ENCODE assay signal across 11 cellular contexts in genomic region chr19:18649371-18650047, GRCh38. TPM values are rescaled to one million over a fixed set of nuclear protein-coding genes. Genes with fewer than 3 reads are reported as not detected.
DNase-seq lines count a peak whose midpoint lies in the region; ATAC-seq and TF ChIP-seq lines count a peak whose summit lies in the region.
"Had no signal": no experiment of that assay in that cellular context is flagged by ENCODE, and none has a peak within 500 bp of the region (broad histone marks: within the 10 kb centered on the region; RNA-seq: fewer than 3 reads in every experiment).

No MANE protein-coding gene starts in this region.

- peaks cover 0 to 29% (median 3%) of the 10 kb centered on the region in 4 donors for H3K4me1 ChIP-seq in Peyer's patch
- no peaks in the 10 kb centered on the region for H3K4me1 ChIP-seq in Caco-2

- H3K27me3 Mint-ChIP-seq in CD14-positive monocyte (ENCODE audit: low read depth in 3 of 3) (peaks cover 11 to 20% (median 14%) of the 10 kb centered on the region in 3 donors), Caco-2 (ENCODE audit: insufficient read depth, unreplicated experiment) (no peaks in the 10 kb centered on the region)

- H3K4me3 Mint-ChIP-seq in CD14-positive monocyte (peak overlapping the region; percentile 72 to 86), Caco-2 (ENCODE audit: unreplicated experiment) (no peak overlapping the region)

- ATAC-seq in GM18498 (IDR thresholded peaks at IDR 0.05; ENCODE audit: unreplicated experiment) = no peak
- no peak for ATAC-seq in GM21515 (IDR thresholded peaks at IDR 0.05; ENCODE audit: unreplicated experiment)

- BruUV-seq in Caco-2 (replicated peaks; lab: Mats Ljungman, UMichigan) = no TSS peak

- POLR2A ChIA-PET in Caco-2 (lab: Charles Lee) = no interaction called here

- H3K4me3 ChIP-seq in Peyer's patch (peak overlapping the region in 3 of 4 donors; percentile 2 to 14 (median 4)), foreskin fibroblast (ENCODE audit: low read depth in 1 of 2, low read length in 2 of 2) (peak overlapping the region in 1 of 2 donors; percentile 36), Caco-2 (ENCODE audit: low read depth, low read length) (no peak overlapping the region)

- TF ChIP-seq CTCF in CD14-positive monocyte (IDR thresholded peaks at IDR 0.05) = no peak
- TF ChIP-seq CTCF in Peyer's patch (IDR thresholded peaks at IDR 0.05) = no peak
- no peak for TF ChIP-seq CTCF in foreskin fibroblast (IDR thresholded peaks at IDR 0.05; ENCODE audit: low read depth, low read length)
- no peak for TF ChIP-seq CTCF in Caco-2 (IDR thresholded peaks at IDR 0.05; ENCODE audit: insufficient read depth in 1 of 2, low read depth in 1 of 2, low read length in 1 of 2, severe bottlenecking in 1 of 2, unreplicated experiment in 1 of 2)

- CTCF ChIA-PET in Caco-2 (lab: Charles Lee) = no interaction called here

- intact Hi-C loops in CD14-positive monocyte (cut with micrococcal nuclease) = no loop called here
- intact Hi-C loops in Caco-2 (cut with micrococcal nuclease; ENCODE audit: unreplicated experiment) = no loop called here

- H3K36me3 Mint-ChIP-seq in CD14-positive monocyte = peaks cover 19 to 29% of the 10 kb centered on the region in 2 donors
- peaks cover 5% of the 10 kb centered on the region for H3K36me3 Mint-ChIP-seq in Caco-2 (ENCODE audit: insufficient read depth, unreplicated experiment)

- H3K4me1 Mint-ChIP-seq in CD14-positive monocyte = peaks cover 32% of the 10 kb centered on the region
- no peaks in the 10 kb centered on the region for H3K4me1 Mint-ChIP-seq in Caco-2 (ENCODE audit: low read depth, unreplicated experiment)

- no peak for DNase-seq in CD14-positive monocyte (ENCODE audit: low spot score)
- peak in 2 of 3 donors; percentile 31 to 69 for DNase-seq in Peyer's patch
- DNase-seq in foreskin fibroblast = peak; percentile 23 to 70
- DNase-seq in nucleus accumbens (lab: John Stamatoyannopoulos, UW) = peak in 37 of 56 donors; percentile 11 to 75 (median 36)
- no peak for DNase-seq in NCI-H2171 (lab: John Stamatoyannopoulos, UW)
- DNase-seq in Caco-2 = no peak
- DNase-seq: DND-41 had no signal

- H3K36me3 ChIP-seq in Peyer's patch (no peaks in the 10 kb centered on the region), Caco-2 (ENCODE audit: control insufficient read depth, insufficient read depth, low read length) (no peaks in the 10 kb centered on the region; the same call in 1 of the 2 replicates)

- H3K27me3 ChIP-seq in Peyer's patch = no peaks in the 10 kb centered on the region
- no peaks in the 10 kb centered on the region for H3K27me3 ChIP-seq in Caco-2 (replicated peaks; ENCODE audit: control insufficient read depth, insufficient read depth, low read length)

- peak overlapping the region in 3 of 7 donors; percentile 33 to 63 (median 41) for H3K27ac Mint-ChIP-seq in CD14-positive monocyte
- no peak overlapping the region for H3K27ac Mint-ChIP-seq in Caco-2 (ENCODE audit: unreplicated experiment)

- H3K9me3 ChIP-seq in Peyer's patch (no peaks in the 10 kb centered on the region), Caco-2 (no peaks in the 10 kb centered on the region)
- H3K9me3 ChIP-seq: neutrophil had no signal

- no peaks in the 10 kb centered on the region for H3K9me3 Mint-ChIP-seq in CD14-positive monocyte
- peaks cover 6% of the 10 kb centered on the region for H3K9me3 Mint-ChIP-seq in Caco-2 (ENCODE audit: unreplicated experiment)

- peak overlapping the region; percentile 55 to 86 (median 73) for H3K27ac ChIP-seq in Peyer's patch
- H3K27ac ChIP-seq: neutrophil had no signal

- TF ChIP-seq POLR2A in Peyer's patch (IDR thresholded peaks at IDR 0.05) = no peak

RNA-seq across cellular contexts. Expression of gene KLHL26, which starts 12.7 kb away (rescaled TPM):
- polyA plus RNA-seq in CD14-positive monocyte = 1 to 10 TPM; 1.6 to 2.0 TPM
- 10 to 100 TPM in 2 of 4 donors, 1 to 10 TPM in 2; 9.9 to 16.0 (median 10.9) TPM for total RNA-seq in Peyer's patch
- 7.9 and 9.8 TPM in 2 replicates for total RNA-seq in Caco-2 (2022)

RNA-seq across cellular contexts. Expression of gene CRTC1, which starts 34.0 kb away (rescaled TPM):
- under 1 TPM; 0.28 to 0.55 TPM for polyA plus RNA-seq in CD14-positive monocyte
- 10 to 100 TPM in 2 of 4 donors, 1 to 10 TPM in 2; 5.1 to 21.5 (median 9.4) TPM for total RNA-seq in Peyer's patch
- 12.0 and 13.8 TPM in 2 replicates for total RNA-seq in Caco-2 (2022)

RNA-seq across cellular contexts. Expression of gene TMEM59L, which starts 36.8 kb away (rescaled TPM):
- not detected for polyA plus RNA-seq in CD14-positive monocyte
- total RNA-seq in Peyer's patch (1 to 10 TPM in 2 of 4 donors, under 1 TPM in 1, not detected in 1; 0.70 to 2.0 (median 1.7) TPM), Caco-2 (2022) (0.25 TPM in 1 of 2 replicates, not detected in the other)
- total RNA-seq: activated CD8-positive, alpha-beta memory T cell treated with anti-CD3 and anti-CD28 coated beads for 36 hours had no signal

RNA-seq across cellular contexts. Expression of gene CRLF1, which starts 42.9 kb away (rescaled TPM):
- polyA plus RNA-seq in CD14-positive monocyte = under 1 TPM in 1 of 2 donors, not detected in 1; 0.19 TPM
- total RNA-seq in Peyer's patch = 10 to 100 TPM in 3 of 4 donors, 1 to 10 TPM in 1; 4.0 to 28.9 (median 23.3) TPM
- 0.61 and 2.6 TPM in 2 replicates for total RNA-seq in Caco-2 (2022)

Comparison
In these comparisons a context has a peak if more than half of its experiments do, and no peak if none do; other contexts are left out.
1. DNase-seq: peak in Peyer's patch (2 of 3), foreskin fibroblast (2 of 2) and nucleus accumbens (37 of 56); none in CD14-positive monocyte (single experiment), NCI-H2171 (single experiment) and Caco-2 (0 of 2).